In genomic region chr2:30146337-30147195, GRCh38 we compare ENCODE assay signal across 8 cellular contexts. TPM values are rescaled to one million over a fixed set of nuclear protein-coding genes. Genes with fewer than 3 reads are reported as not detected.
DNase-seq lines count a peak whose midpoint lies in the region; ATAC-seq and TF ChIP-seq lines count a peak whose summit lies in the region.

Gene YPEL5 (plus strand): TSS chr2:30147007. CDS start chr2:30156652, 9,645 bp downstream.

- peak within 1 kb of the TSS; percentile 99 for H3K27ac ChIP-seq in foreskin keratinocyte
- peak within 1 kb of the TSS; percentile 87 for H3K27ac ChIP-seq in neural progenitor cell

- peaks cover 10% of the 10 kb centered on the region for H3K79me2 ChIP-seq in neural progenitor cell (ENCODE audit: low read depth)

- no peak for TF ChIP-seq CTCF in foreskin keratinocyte (conservative IDR thresholded peaks at IDR 0.05)
- no peak for TF ChIP-seq CTCF in neural progenitor cell (IDR thresholded peaks at IDR 0.05)

- in situ Hi-C loops in SK-MEL-5 (cut with HindIII; ENCODE audit: low pct_unique_long_range_greater_than_20kb, low sequenced_read_pairs) = no loop called here

- H3K4me2 ChIP-seq in neural progenitor cell = peak within 1 kb of the TSS; percentile 77

- H3K9ac ChIP-seq in neural progenitor cell = peak within 1 kb of the TSS; percentile 74

- H3F3A ChIP-seq in neural progenitor cell (ENCODE audit: low read depth) = peaks cover 26% of the 10 kb centered on the region

- peak; percentile 96 for DNase-seq in GF-D8 (lab: John Stamatoyannopoulos, UW)
- peak; percentile 94 for DNase-seq in HEK293T (ENCODE audit: extremely low spot score)
- peak; percentile 99 for DNase-seq in MV-4-11 (lab: John Stamatoyannopoulos, UW)
- peak; percentile 100 for DNase-seq in SK-MEL-5 (ENCODE audit: low read depth, low spot score)
- DNase-seq in activated naive CD4-positive, alpha-beta T cell treated with Interleukin-2 at 50 U/mL for 16 hours = peak; percentile 100
- DNase-seq in foreskin keratinocyte = peak; percentile 100
- DNase-seq in neural progenitor cell (ENCODE audit: low spot score) = peak; percentile 99
- peak; percentile 99 for DNase-seq in stromal cell of bone marrow (ENCODE audit: low read depth)

- H3K4me1 ChIP-seq in foreskin keratinocyte (peaks cover 30% of the 10 kb centered on the region), neural progenitor cell (peaks cover 42% of the 10 kb centered on the region)

- no peaks in the 10 kb centered on the region for H3K9me3 Mint-ChIP-seq in neural progenitor cell

- no peaks in the 10 kb centered on the region for H3K9me3 ChIP-seq in neural progenitor cell (ENCODE audit: low read depth)

- H3K36me3 ChIP-seq in neural progenitor cell = no peaks in the 10 kb centered on the region

- H3K36me3 Mint-ChIP-seq in neural progenitor cell = peaks cover 5% of the 10 kb centered on the region

- CTCF ChIA-PET in HEK293T (lab: Yijun Ruan, JAX) = interaction anchor here (0.6 kb wide), 1 partner anchor 32 kb away, joined by 3 read pairs; no protein-coding TSS in a partner anchor

- H3K27me3 ChIP-seq in foreskin keratinocyte (no peaks in the 10 kb centered on the region), neural progenitor cell (peaks cover 17% of the 10 kb centered on the region)

- peak within 1 kb of the TSS; percentile 27 for H2AFZ ChIP-seq in neural progenitor cell (replicated peaks)

- peak within 1 kb of the TSS; percentile 93 for H3K4me3 ChIP-seq in neural progenitor cell

- peaks cover 6% of the 10 kb centered on the region for H3K27me3 Mint-ChIP-seq in neural progenitor cell (ENCODE audit: insufficient read depth, low read depth)

- H3K4me3 Mint-ChIP-seq in neural progenitor cell = peak within 1 kb of the TSS; percentile 91

- POLR2A ChIA-PET in HEK293T (lab: Yijun Ruan, JAX) = interaction anchor here (0.6 to 1.4 kb wide), 5 partner anchors 8 to 20 kb away, joined by 3 to 8 read pairs (median 4); no protein-coding TSS in a partner anchor

- ATAC-seq in foreskin keratinocyte = peak; percentile 94

- peaks cover 12% of the 10 kb centered on the region for H4K20me1 ChIP-seq in neural progenitor cell (ENCODE audit: low read depth)

- H3K4me1 Mint-ChIP-seq in neural progenitor cell = peaks cover 24% of the 10 kb centered on the region

- no peak within 1 kb of the TSS for H3K27ac Mint-ChIP-seq in neural progenitor cell

TF ChIP-seq in HEK293T, 16 proteins besides CTCF, POLR2A, EP300 and RAD21:
- TF ChIP-seq CTBP1 (IDR thresholded peaks at IDR 0.05; ENCODE audit: borderline replicate concordance) = no peak
- TF ChIP-seq FOXK2 (IDR thresholded peaks at IDR 0.05) = no peak
- TF ChIP-seq, protein P1, sequence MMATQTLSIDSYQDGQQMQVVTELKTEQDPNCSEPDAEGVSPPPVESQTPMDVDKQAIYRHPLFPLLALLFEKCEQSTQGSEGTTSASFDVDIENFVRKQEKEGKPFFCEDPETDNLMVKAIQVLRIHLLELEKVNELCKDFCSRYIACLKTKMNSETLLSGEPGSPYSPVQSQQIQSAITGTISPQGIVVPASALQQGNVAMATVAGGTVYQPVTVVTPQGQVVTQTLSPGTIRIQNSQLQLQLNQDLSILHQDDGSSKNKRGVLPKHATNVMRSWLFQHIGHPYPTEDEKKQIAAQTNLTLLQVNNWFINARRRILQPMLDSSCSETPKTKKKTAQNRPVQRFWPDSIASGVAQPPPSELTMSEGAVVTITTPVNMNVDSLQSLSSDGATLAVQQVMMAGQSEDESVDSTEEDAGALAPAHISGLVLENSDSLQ (IDR thresholded peaks at IDR 0.05) = peak; percentile 94
- no peak for TF ChIP-seq HDGF (IDR thresholded peaks at IDR 0.05; ENCODE audit: borderline replicate concordance)
- no peak for TF ChIP-seq ZNF384 (IDR thresholded peaks at IDR 0.05)
- TF ChIP-seq SP1 (IDR thresholded peaks at IDR 0.05) = no peak
- peak; percentile 86 for TF ChIP-seq L3MBTL2 (conservative IDR thresholded peaks at IDR 0.05)
- no peak for TF ChIP-seq TARDBP (IDR thresholded peaks at IDR 0.05)
- no peak for TF ChIP-seq FOXA1 (IDR thresholded peaks at IDR 0.05)

RNA-seq across cellular contexts. Expression of gene YPEL5, which starts in this region (rescaled TPM):
- total RNA-seq in SK-MEL-5 (2014; rRNA removed; shearing (Covaris generic)) = 53.6 and 69.3 TPM in 2 replicates
- polyA plus RNA-seq in SK-MEL-5 (2015; cell fraction: cytosol; rRNA removed) = 52.6 and 55.5 TPM in 2 replicates
- 40.4 and 50.6 TPM in 2 replicates for polyA plus RNA-seq in SK-MEL-5 (2015; cell fraction: nucleus; rRNA removed)
- total RNA-seq in foreskin keratinocyte = 33.5 and 44.0 TPM in 2 replicates
- polyA plus RNA-seq in foreskin keratinocyte = 27.8 and 35.3 TPM in 2 replicates
- 36.1 and 66.4 TPM in 2 replicates for total RNA-seq in neural progenitor cell (ENCODE audit: low replicate concordance)

Comparison
In these comparisons a context has a peak if more than half of its experiments do, and no peak if none do; other contexts are left out.
1. Peak in every context shown above with its lines: DNase-seq, ATAC-seq, H3K4me3 ChIP-seq and H3K27ac ChIP-seq.